In genomic region chrX:155056877-155057792, GRCh38 we compare ENCODE assay signal across 1 cellular context.
TF ChIP-seq lines count a peak whose summit lies in the region.

No MANE protein-coding gene starts in this region.

TF ChIP-seq in endothelial cell of umbilical vein, 7 proteins besides CTCF, POLR2A, EP300 and RAD21:
- no peak for TF ChIP-seq POLR2AphosphoS5 (IDR thresholded peaks at IDR 0.05; ENCODE audit: insufficient read depth, low read depth, low read length)
- TF ChIP-seq, protein P1, sequence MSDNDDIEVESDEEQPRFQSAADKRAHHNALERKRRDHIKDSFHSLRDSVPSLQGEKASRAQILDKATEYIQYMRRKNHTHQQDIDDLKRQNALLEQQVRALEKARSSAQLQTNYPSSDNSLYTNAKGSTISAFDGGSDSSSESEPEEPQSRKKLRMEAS (IDR thresholded peaks at IDR 0.05; ENCODE audit: insufficient read depth, insufficient read length), result no peak
- no peak for TF ChIP-seq FOS (IDR thresholded peaks at IDR 0.05; ENCODE audit: borderline replicate concordance, insufficient read depth, low read length)
- no peak for TF ChIP-seq JUN (IDR thresholded peaks at IDR 0.05; ENCODE audit: borderline replicate concordance, insufficient read depth, insufficient read length, low read depth)
- no peak for TF ChIP-seq EZH2 (IDR thresholded peaks at IDR 0.05; ENCODE audit: borderline replicate concordance, low read depth, low read length, severe bottlenecking)
- TF ChIP-seq MYC (IDR thresholded peaks at IDR 0.05; ENCODE audit: low read depth, low read length), result no peak
TF ChIP-seq in endothelial cell of umbilical vein: peak in this region for 0.
